13 cellular contexts compared by ENCODE assay signal in genomic region chr15:31402511-31403056, GRCh38.
DNase-seq lines count a peak whose midpoint lies in the region; ATAC-seq and TF ChIP-seq lines count a peak whose summit lies in the region.
"Had no signal": no experiment of that assay in that cellular context is flagged by ENCODE, and none has a peak within 500 bp of the region (broad histone marks: within the 10 kb centered on the region; RNA-seq: fewer than 3 reads in every experiment).

No MANE protein-coding gene starts in this region.

- peaks cover 32% of the 10 kb centered on the region for H3K9me3 Mint-ChIP-seq in HFFc6

- no peaks in the 10 kb centered on the region for H3K9me3 ChIP-seq in ascending aorta

- no peaks in the 10 kb centered on the region for H3K36me3 ChIP-seq in ascending aorta

- H3K4me3 ChIP-seq in ascending aorta: peak overlapping the region in 1 of 2 donors; percentile 20

- in situ Hi-C loops in GM13976 (cut with MboI; ENCODE audit: low sequenced_read_pairs, unreplicated experiment): no loop called here

- peaks cover 59% of the 10 kb centered on the region for H3K4me1 Mint-ChIP-seq in HFFc6 (ENCODE audit: low read depth)

- intact Hi-C loops in ascending aorta (cut with DNase I): loop anchor here (2.0 to 5.0 kb wide), 4 partner anchors 36 to 76 kb away; partner anchors contain the start of gene KLF13
- intact Hi-C loops in left cardiac atrium (cut with DNase I): loop anchor here in 1 of 2 donors (10.0 kb wide), 1 partner anchor 82 kb away; no protein-coding TSS in a partner anchor

- H3K27me3 Mint-ChIP-seq in HFFc6 (ENCODE audit: insufficient read depth): no peaks in the 10 kb centered on the region; the same call in none of the 2 replicates
- H3K27me3 Mint-ChIP-seq: activated CD4-positive, alpha-beta T cell treated with anti-CD3 and anti-CD28 coated beads, Interleukin-2, amount 10 ng/mL, durations not matched to agents 24 days and 14 days had no signal

- no peaks in the 10 kb centered on the region for H3K27me3 ChIP-seq in ascending aorta

- DNase-seq in HFFc6 (no peak), ascending aorta (ENCODE audit: low spot score in 2 of 2) (peak in 1 of 2 donors; percentile 93), left cardiac atrium (peak; percentile 69), stromal cell of bone marrow (ENCODE audit: low read depth) (peak; percentile 85), A172 (ENCODE audit: low spot score) (no peak), GM13976 (ENCODE audit: low spot score) (no peak)
- DNase-seq in activated CD4-positive, alpha-beta T cell treated with anti-CD3 and anti-CD28 coated beads, Interleukin-2, amount 50 U/mL, for 1 hour: no peak
- DNase-seq: DMS79 treated with DMSO at 0.1 percent for 48 hours, head of caudate nucleus, NCI-H187 had no signal

- peaks cover 7 to 17% of the 10 kb centered on the region in 2 donors for H3K4me1 ChIP-seq in ascending aorta

- H3K4me3 Mint-ChIP-seq in HFFc6: no peak overlapping the region
- H3K4me3 Mint-ChIP-seq: activated CD4-positive, alpha-beta T cell treated with anti-CD3 and anti-CD28 coated beads, Interleukin-2, amount 10 ng/mL, durations not matched to agents 24 days and 14 days had no signal

- peak; percentile 80 to 82 for ATAC-seq in left cardiac atrium
- no peak for ATAC-seq in GM19328 (IDR thresholded peaks at IDR 0.05; ENCODE audit: unreplicated experiment)

- peaks cover 24% of the 10 kb centered on the region for H3K36me3 Mint-ChIP-seq in HFFc6 (ENCODE audit: low read depth)

- TF ChIP-seq CTCF in HFFc6 (IDR thresholded peaks at IDR 0.05) (no peak), ascending aorta (IDR thresholded peaks at IDR 0.05) (no peak), GM13976 (IDR thresholded peaks at IDR 0.05; ENCODE audit: borderline replicate concordance, control extremely low read depth, extremely low read depth, insufficient read depth, missing control alignments) (no peak)

- H3K27ac ChIP-seq in ascending aorta: peak overlapping the region; percentile 89 to 90
- H3K27ac ChIP-seq: HL-60 had no signal

- peak overlapping the region; percentile 87 for H3K27ac Mint-ChIP-seq in HFFc6
- H3K27ac Mint-ChIP-seq: activated CD4-positive, alpha-beta T cell treated with anti-CD3 and anti-CD28 coated beads, Interleukin-2, amount 10 ng/mL, durations not matched to agents 24 days and 14 days had no signal

Comparison
In these comparisons a context has a peak if more than half of its experiments do, and no peak if none do; other contexts are left out.
1. DNase-seq: peak in left cardiac atrium (single experiment) and stromal cell of bone marrow (single experiment); none in HFFc6 (single experiment), A172 (single experiment), activated CD4-positive, alpha-beta T cell treated with anti-CD3 and anti-CD28 coated beads, Interleukin-2, amount 50 U/mL, for 1 hour (single experiment) and GM13976 (single experiment).